Comparison of ENCODE assay signal across 8 cellular contexts in genomic region chr7:134646425-134647305, GRCh38. TPM values are rescaled to one million over a fixed set of nuclear protein-coding genes. Genes with fewer than 3 reads are reported as not detected.
DNase-seq lines count a peak whose midpoint lies in the region; ATAC-seq and TF ChIP-seq lines count a peak whose summit lies in the region.

Gene BPGM, plus strand, starts transcription at chr7:134646853. Its CDS starts 14,655 bp downstream, at chr7:134661508.

- no peaks in the 10 kb centered on the region for H3K27me3 ChIP-seq in BE2C

- TF ChIP-seq CTCF in BE2C (IDR thresholded peaks at IDR 0.05; ENCODE audit: low read depth, low read length): peak; percentile 37

- peak; percentile 99 for TF ChIP-seq POLR2A in GM19193 (IDR thresholded peaks at IDR 0.05; ENCODE audit: extremely low read depth, insufficient read depth, insufficient read length)

- peak within 1 kb of the TSS; percentile 67 for H3K27ac ChIP-seq in cingulate gyrus (ENCODE audit: low read depth, low read length)

- ATAC-seq in HG03439 (IDR thresholded peaks at IDR 0.05; ENCODE audit: unreplicated experiment): peak; percentile 99

- H3K36me3 ChIP-seq in BE2C: no peaks in the 10 kb centered on the region

- peak within 1 kb of the TSS; percentile 84 for H3K4me3 ChIP-seq in BE2C (ENCODE audit: low read depth, low read length)

- peak; percentile 97 for DNase-seq in BE2C
- peak; percentile 89 for DNase-seq in NCI-H510A (lab: John Stamatoyannopoulos, UW)
- DNase-seq in activated CD4-positive, alpha-beta T cell treated with anti-CD3 and anti-CD28 coated beads for 24 hours (ENCODE audit: low read depth in 2 of 2): peak; percentile 87 to 96
- peak; percentile 100 for DNase-seq in kidney glomerular epithelial cell (lab: John Stamatoyannopoulos, UW)
- peak; percentile 82 to 95 for DNase-seq in stimulated activated CD4-positive, alpha-beta T cell treated with anti-CD3 and anti-CD28 coated beads, Interleukin-1b, Interleukin-23, amount 100 ng/mL, for 1 hour (ENCODE audit: low read depth in 2 of 2)

- H3K9me3 ChIP-seq in BE2C: no peaks in the 10 kb centered on the region

- H3K4me1 ChIP-seq in BE2C: no peaks in the 10 kb centered on the region

RNA-seq across cellular contexts. Expression of gene BPGM, which starts in this region (rescaled TPM):
- polyA plus RNA-seq in BE2C (2012; ENCODE audit: insufficient read depth, insufficient read length, low read depth): 30.0 TPM

Comparison
In these comparisons a context has a peak if more than half of its experiments do, and no peak if none do; other contexts are left out.
1. Peak in every context shown above with its lines: DNase-seq, ATAC-seq, H3K4me3 ChIP-seq and H3K27ac ChIP-seq.